ENCODE assay signal across 1 cellular context in the genomic region with DNA sequence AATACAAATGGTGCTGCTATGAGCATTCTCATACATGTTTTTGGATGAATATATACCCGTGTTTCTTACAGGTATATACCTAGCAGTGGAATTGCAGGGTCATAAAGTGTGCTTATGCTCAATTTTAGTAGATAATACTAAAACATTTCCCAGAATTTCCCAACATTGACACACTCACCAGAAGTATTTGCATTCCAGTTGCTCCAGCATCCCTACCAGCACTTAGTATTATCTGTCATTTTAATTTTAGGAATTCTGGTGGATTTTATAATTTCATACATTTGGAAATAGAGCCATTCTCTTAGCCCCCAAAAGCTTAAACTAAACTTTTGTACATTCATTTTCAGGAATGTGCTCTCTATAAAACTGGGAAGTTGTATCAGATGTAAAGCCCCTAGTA.
TF ChIP-seq lines count a peak whose summit lies in the region.

No MANE protein-coding gene starts in this region.

TF ChIP-seq in H1, 55 proteins besides CTCF, POLR2A, EP300 and RAD21:
- TF ChIP-seq ZNF274 (IDR thresholded peaks at IDR 0.05; ENCODE audit: borderline replicate concordance, extremely low read depth, low read length) (no peak), TCF12 (IDR thresholded peaks at IDR 0.05; ENCODE audit: low read depth, low read length) (no peak), SRF (IDR thresholded peaks at IDR 0.05; ENCODE audit: low read depth, low read length) (no peak), E2F6 (IDR thresholded peaks at IDR 0.05) (no peak), BACH1 (IDR thresholded peaks at IDR 0.05; ENCODE audit: low read length) (no peak), CHD2 (IDR thresholded peaks at IDR 0.05; ENCODE audit: low read length) (no peak), CHD7 (IDR thresholded peaks at IDR 0.05; ENCODE audit: insufficient replicate concordance, low read length) (no peak), PHF8 (conservative IDR thresholded peaks at IDR 0.05; ENCODE audit: low read depth, low read length) (no peak)
